ENCODE assay signal across 16 cellular contexts in genomic region chr11:64072871-64073270, GRCh38. TPM values are rescaled to one million over a fixed set of nuclear protein-coding genes. Genes with fewer than 3 reads are reported as not detected.
DNase-seq lines count a peak whose midpoint lies in the region; ATAC-seq lines count a peak whose summit lies in the region.
"Had no signal": no experiment of that assay in that cellular context is flagged by ENCODE, and none has a peak within 500 bp of the region (broad histone marks: within the 10 kb centered on the region; RNA-seq: fewer than 3 reads in every experiment).

No MANE protein-coding gene starts in this region.

- H3K14ac ChIP-seq in neuronal stem cell (ENCODE audit: low read length), result no peak overlapping the region

- no peak overlapping the region for H4K91ac ChIP-seq in neuronal stem cell (ENCODE audit: low read depth, low read length, poor library complexity)

- H3K9ac ChIP-seq in BLaER1 (no peak overlapping the region), SK-N-MC (ENCODE audit: insufficient read length) (no peak overlapping the region), neuronal stem cell (ENCODE audit: low read depth, low read length, poor library complexity) (peak overlapping the region; percentile 5)
- H3K9ac ChIP-seq: GM23248 had no signal

- DNase-seq in SK-N-MC (ENCODE audit: low read depth, low spot score), result no peak
- DNase-seq in caudate nucleus (lab: John Stamatoyannopoulos, UW), result no peak
- DNase-seq in neuronal stem cell (ENCODE audit: low spot score), result no peak
- DNase-seq in kidney tubule cell (ENCODE audit: low spot score), result no peak
- no peak for DNase-seq in SKM-1 (lab: John Stamatoyannopoulos, UW; ENCODE audit: unreplicated experiment)
- DNase-seq: 8988T; CD8-positive, alpha-beta T cell; COR-L47; GM23248; HFFc6 had no signal

- H3K4ac ChIP-seq in neuronal stem cell (ENCODE audit: low read length), result no peak overlapping the region

- H2BK5ac ChIP-seq in neuronal stem cell (ENCODE audit: low read length), result peak overlapping the region; percentile 99

- H4K20me1 ChIP-seq in BLaER1, result peaks cover 100% of the 10 kb centered on the region

- no peaks in the 10 kb centered on the region for H3K79me1 ChIP-seq in neuronal stem cell (ENCODE audit: low read depth, low read length)

- H3K4me3 ChIP-seq in BLaER1 (no peak overlapping the region), SK-N-MC (no peak overlapping the region), neuronal stem cell (ENCODE audit: low read length in 2 of 2) (no peak overlapping the region)
- H3K4me3 ChIP-seq: BLaER1 treated with 17β-estradiol and CSF1 and Interleukin-3, amounts not matched to agents 10 nM and 100 nM; GM23248; HAP-1 had no signal

- H2BK15ac ChIP-seq in neuronal stem cell (ENCODE audit: low read length), result no peak overlapping the region

- no peak overlapping the region for H3K23ac ChIP-seq in neuronal stem cell (ENCODE audit: low read depth, low read length, poor library complexity)

- H3K27me3 ChIP-seq in BLaER1 (no peaks in the 10 kb centered on the region), neuronal stem cell (ENCODE audit: control insufficient read depth in 3 of 3, insufficient read depth in 3 of 3, low read depth in 1 of 3, low read length in 3 of 3) (no peaks in the 10 kb centered on the region)
- H3K27me3 ChIP-seq: BLaER1 treated with 17β-estradiol and CSF1 and Interleukin-3, amounts not matched to agents 10 nM and 100 nM had no signal

- no peak overlapping the region for H2BK120ac ChIP-seq in neuronal stem cell (ENCODE audit: low read depth, low read length)

- peak overlapping the region; percentile 13 for H2AK5ac ChIP-seq in neuronal stem cell (ENCODE audit: low read depth, low read length)

- peak overlapping the region; percentile 37; the same call in 1 of the 2 replicates for H3K4me2 ChIP-seq in BLaER1
- H3K4me2 ChIP-seq in neuronal stem cell (ENCODE audit: insufficient read depth, low read length, poor library complexity, severe bottlenecking), result no peak overlapping the region

- ATAC-seq in GM18498 (IDR thresholded peaks at IDR 0.05; ENCODE audit: unreplicated experiment), result no peak
- ATAC-seq: CD8-positive, alpha-beta T cell; HepG2 had no signal

- H2BK12ac ChIP-seq in neuronal stem cell (ENCODE audit: low read length), result no peak overlapping the region

- no peak overlapping the region for H3K27ac ChIP-seq in BLaER1
- peak overlapping the region; percentile 43; the same call in 1 of the 2 replicates for H3K27ac ChIP-seq in SK-N-MC
- peak overlapping the region; percentile 70 for H3K27ac ChIP-seq in caudate nucleus (ENCODE audit: low read depth, low read length)
- no peak overlapping the region for H3K27ac ChIP-seq in neuronal stem cell (replicated peaks; ENCODE audit: low read length)
- H3K27ac ChIP-seq: GM23248 had no signal

- H3K18ac ChIP-seq in neuronal stem cell (ENCODE audit: low read length), result peak overlapping the region; percentile 25

- H3K9me3 ChIP-seq in BLaER1 (no peaks in the 10 kb centered on the region), SK-N-MC (ENCODE audit: low read depth, low read length) (no peaks in the 10 kb centered on the region), neuronal stem cell (replicated peaks in 1 of 2; ENCODE audit: control insufficient read depth in 2 of 2, insufficient read depth in 1 of 2, low read depth in 1 of 2, low read length in 2 of 2) (no peaks in the 10 kb centered on the region)
- H3K9me3 ChIP-seq: BLaER1 treated with 17β-estradiol and CSF1 and Interleukin-3, amounts not matched to agents 10 nM and 100 nM; HAP-1 had no signal

- no peak overlapping the region for H2AFZ ChIP-seq in neuronal stem cell (ENCODE audit: low read length)
- H2AFZ ChIP-seq: GM23248 had no signal

- no CpG with 5 or more reads among the region's 9 CpGs for WGBS in neuronal stem cell (ENCODE audit: extremely low coverage in 2 of 2, insufficient read length in 2 of 2, insufficient replicate concordance in 1 of 2), 2 donors

- H3K36me3 ChIP-seq in BLaER1 (peaks cover 17% of the 10 kb centered on the region; the same call in 1 of the 2 replicates), SK-N-MC (ENCODE audit: insufficient read depth, low read length) (no peaks in the 10 kb centered on the region), neuronal stem cell (replicated peaks in 1 of 2; ENCODE audit: control insufficient read depth in 2 of 2, insufficient read depth in 2 of 2, low read length in 2 of 2) (no peaks in the 10 kb centered on the region)
- H3K36me3 ChIP-seq: HAP-1 had no signal

- H3K4me1 ChIP-seq in BLaER1 (peaks cover 47% of the 10 kb centered on the region), neuronal stem cell (ENCODE audit: control insufficient read depth in 2 of 2, insufficient read depth in 1 of 2, low read depth in 1 of 2, low read length in 2 of 2) (peaks cover 25 to 31% of the 10 kb centered on the region in 2 donors)
- H3K4me1 ChIP-seq: HAP-1 had no signal

- H4K8ac ChIP-seq in neuronal stem cell (ENCODE audit: low read depth, low read length), result no peak overlapping the region

RNA-seq across cellular contexts. Expression of gene FLRT1, which starts 37.1 kb away (rescaled TPM):
- 0.88 TPM for polyA plus RNA-seq in neuronal stem cell (2013, experiment 1 of 2)
- polyA plus RNA-seq in neuronal stem cell (2013, experiment 2 of 2), result 0.94 TPM
- polyA plus RNA-seq: IgD-negative memory B cell had no signal

Comparison
In these comparisons a context has a peak if more than half of its experiments do, and no peak if none do; other contexts are left out.
1. H3K27ac ChIP-seq: peak in SK-N-MC (single experiment) and caudate nucleus (single experiment); none in BLaER1 (single experiment) and neuronal stem cell (single experiment).